1 cellular context compared by ENCODE assay signal in genomic region chr16:58634265-58634802, GRCh38.
TF ChIP-seq lines count a peak whose summit lies in the region.

No MANE protein-coding gene starts in this region.

TF ChIP-seq in liver, 16 proteins besides CTCF, POLR2A, EP300 and RAD21 (continued from another document):
- TF ChIP-seq REST (IDR thresholded peaks at IDR 0.05) (no peak), JUND (IDR thresholded peaks at IDR 0.05) (peak; percentile 28 to 59), NR2F2 (IDR thresholded peaks at IDR 0.05) (peak; percentile 30), SP1 (IDR thresholded peaks at IDR 0.05) (peak; percentile 86), TAF1 (conservative IDR thresholded peaks at IDR 0.05) (no peak), RXRA (IDR thresholded peaks at IDR 0.05) (peak; percentile 49 to 67), MAX (IDR thresholded peaks at IDR 0.05) (no peak), GABPA (IDR thresholded peaks at IDR 0.05 in 1 of 2, conservative IDR thresholded peaks at IDR 0.05 in 1 of 2) (no peak)
TF ChIP-seq in liver: peak in this region for 9.
